ENCODE assay signal across 12 cellular contexts in the genomic region with DNA sequence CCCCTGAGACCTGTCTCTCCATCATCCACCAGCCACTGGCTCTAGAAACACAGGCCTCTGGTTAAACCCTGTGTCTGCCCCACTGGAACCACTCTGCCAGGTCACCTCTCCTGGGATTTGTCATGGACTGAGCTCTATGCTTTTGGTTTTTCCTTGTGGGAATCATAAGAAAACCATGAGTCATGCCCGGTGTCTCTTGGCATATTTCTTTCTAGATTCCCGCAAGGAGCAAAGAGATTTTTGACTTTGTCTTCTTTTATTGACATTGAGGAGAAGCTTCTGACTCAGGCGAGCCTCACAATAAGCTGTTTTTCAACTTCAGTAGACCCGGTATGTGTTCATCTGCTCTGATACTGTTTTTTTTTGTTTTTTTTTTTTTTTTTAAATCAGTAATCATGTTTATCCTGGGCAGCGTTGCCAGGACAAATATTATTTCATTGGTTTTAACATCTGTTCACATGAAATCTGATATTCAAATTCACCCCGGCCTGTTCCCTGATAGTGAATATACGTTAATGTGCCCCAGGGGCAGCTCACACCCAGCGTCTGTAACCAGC.
DNase-seq lines count a peak whose midpoint lies in the region; ATAC-seq and FAIRE-seq lines count a peak whose summit lies in the region.
"Had no signal": no experiment of that assay in that cellular context is flagged by ENCODE, and none has a peak within 500 bp of the region (broad histone marks: within the 10 kb centered on the region; RNA-seq: fewer than 3 reads in every experiment).

No MANE protein-coding gene starts in this region.

- peak; percentile 98 for FAIRE-seq in RCC 7860 (lab: Jason Lieb, UNC)

- ATAC-seq in HG02973 (IDR thresholded peaks at IDR 0.05; ENCODE audit: unreplicated experiment), result no peak

- DNase-seq in DMS79 treated with DMSO at 0.1 percent for 48 hours (lab: John Stamatoyannopoulos, UW) (peak; percentile 70), DMS79 (lab: John Stamatoyannopoulos, UW) (no peak), RCC 7860 (ENCODE audit: low spot score) (peak; percentile 96), fibroblast of gingiva (ENCODE audit: low read depth) (peak; percentile 62), stromal cell of bone marrow (ENCODE audit: low read depth) (peak; percentile 92), GF-D8 (lab: John Stamatoyannopoulos, UW) (no peak), NCI-H2081 (lab: John Stamatoyannopoulos, UW) (no peak)
- DNase-seq: 8988T; activated CD4-positive, alpha-beta T cell treated with anti-CD3 and anti-CD28 coated beads for 48 hours; activated naive CD4-positive, alpha-beta T cell treated with anti-CD3 and anti-CD28 coated beads, Interleukin-2, amount 10 ng/mL, durations not matched to agents 7 days and 5 days; stimulated activated CD4-positive, alpha-beta T cell treated with anti-CD3 and anti-CD28 coated beads, Interleukin-4, amount 100 ng/mL, for 1 hour had no signal

Comparison
In these comparisons a context has a peak if more than half of its experiments do, and no peak if none do; other contexts are left out.
1. DNase-seq: peak in DMS79 treated with DMSO at 0.1 percent for 48 hours (single experiment), RCC 7860 (single experiment), fibroblast of gingiva (single experiment) and stromal cell of bone marrow (single experiment); none in DMS79 (single experiment), GF-D8 (single experiment) and NCI-H2081 (0 of 2).